In the genomic region with DNA sequence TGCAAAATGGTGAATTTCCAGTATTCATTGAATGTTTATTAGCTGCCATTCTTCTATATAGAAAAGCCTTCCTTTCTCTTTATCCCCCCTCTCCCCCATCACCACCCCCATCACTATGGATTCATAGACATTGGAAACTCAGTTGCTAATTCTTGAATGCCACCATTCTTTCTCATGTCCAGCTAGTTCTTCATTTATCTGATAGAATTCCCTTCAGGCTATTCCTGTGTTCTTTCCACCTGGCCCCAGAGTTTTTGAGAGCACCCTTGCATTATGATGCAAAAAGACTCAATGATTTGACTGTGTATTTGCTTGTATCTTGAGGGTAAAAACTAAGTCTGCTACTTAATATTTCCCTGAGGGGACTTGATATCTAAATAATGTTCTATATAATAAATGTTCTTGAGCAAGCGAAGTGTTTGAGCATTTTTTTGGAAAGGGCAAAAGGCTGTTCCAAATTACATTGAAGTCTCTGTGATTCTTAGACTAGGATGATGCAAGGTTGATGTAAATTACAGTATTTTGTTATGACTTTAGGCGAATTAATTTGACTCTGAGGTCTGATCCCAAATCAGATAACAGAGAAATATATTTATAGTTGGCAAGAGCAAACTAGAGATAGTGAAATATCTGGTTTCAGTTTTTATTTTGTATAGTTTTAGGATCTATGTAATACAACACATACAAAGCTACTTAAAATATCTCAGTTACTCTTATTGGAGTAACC, we compare ENCODE assay signal across 14 cellular contexts. TPM values are rescaled to one million over a fixed set of nuclear protein-coding genes. Genes with fewer than 3 reads are reported as not detected.
DNase-seq lines count a peak whose midpoint lies in the region; ATAC-seq and TF ChIP-seq lines count a peak whose summit lies in the region.
"Had no signal": no experiment of that assay in that cellular context is flagged by ENCODE, and none has a peak within 500 bp of the region (broad histone marks: within the 10 kb centered on the region; RNA-seq: fewer than 3 reads in every experiment).

No MANE protein-coding gene starts in this region.

- peaks cover 10% of the 10 kb centered on the region for H3K36me3 Mint-ChIP-seq in activated CD8-positive, alpha-beta T cell treated with anti-CD3 and anti-CD28 coated beads, Interleukin-2, amount 10 ng/mL, durations not matched to agents 7 days and 5 days (ENCODE audit: low read depth)
- H3K36me3 Mint-ChIP-seq in nephron progenitor cell (ENCODE audit: low read depth): no peaks in the 10 kb centered on the region

- H3K4me1 ChIP-seq in heart left ventricle (peaks cover 0 to 44% (median 6%) of the 10 kb centered on the region in 12 donors), psoas muscle (peaks cover 22% of the 10 kb centered on the region)

- H3K36me3 ChIP-seq in heart left ventricle: no peaks in the 10 kb centered on the region
- H3K36me3 ChIP-seq in psoas muscle (ENCODE audit: insufficient read depth in 1 of 2, low read depth in 1 of 2): no peaks in the 10 kb centered on the region

- H3K4me3 ChIP-seq in heart left ventricle (no peak overlapping the region), psoas muscle (no peak overlapping the region)
- H3K4me3 ChIP-seq: lung had no signal

- peaks cover 76% of the 10 kb centered on the region for H3K4me1 Mint-ChIP-seq in activated CD8-positive, alpha-beta T cell treated with anti-CD3 and anti-CD28 coated beads, Interleukin-2, amount 10 ng/mL, durations not matched to agents 7 days and 5 days (ENCODE audit: low read depth)
- H3K4me1 Mint-ChIP-seq in nephron progenitor cell: no peaks in the 10 kb centered on the region

- 56 to 65% (median 64%) methylated on average over 2 of the region's 2 CpGs for WGBS in heart left ventricle, 4 donors
- 70 to 85% (median 79%) methylated on average over 2 of the region's 2 CpGs for WGBS in psoas muscle, 3 donors

- H3K27ac Mint-ChIP-seq in activated CD8-positive, alpha-beta T cell treated with anti-CD3 and anti-CD28 coated beads, Interleukin-2, amount 10 ng/mL, durations not matched to agents 7 days and 5 days: no peak overlapping the region
- H3K27ac Mint-ChIP-seq in nephron progenitor cell: no peak overlapping the region

- no peak for TF ChIP-seq POLR2A in heart left ventricle (IDR thresholded peaks at IDR 0.05)

- ATAC-seq in heart left ventricle (no peak), psoas muscle (no peak), GM18858 (IDR thresholded peaks at IDR 0.05; ENCODE audit: unreplicated experiment) (no peak)
- ATAC-seq in activated CD8-positive, alpha-beta T cell treated with anti-CD3 and anti-CD28 coated beads, Interleukin-2, amount 10 ng/mL, durations not matched to agents 7 days and 5 days: no peak
- ATAC-seq: Panc1 had no signal

- no peaks in the 10 kb centered on the region for H3K27me3 Mint-ChIP-seq in activated CD8-positive, alpha-beta T cell treated with anti-CD3 and anti-CD28 coated beads, Interleukin-2, amount 10 ng/mL, durations not matched to agents 7 days and 5 days (ENCODE audit: low read depth)
- H3K27me3 Mint-ChIP-seq in nephron progenitor cell (ENCODE audit: low read depth, poor library complexity): peaks cover 5% of the 10 kb centered on the region

- DNase-seq in heart left ventricle (no peak), cardiac septum (ENCODE audit: low spot score) (no peak), NCI-H526 treated with DMSO at 0.1 percent for 48 hours (lab: John Stamatoyannopoulos, UW) (peak; percentile 69), psoas muscle (no peak), EL (no peak), nephron progenitor cell (no peak)
- DNase-seq in activated CD8-positive, alpha-beta T cell treated with anti-CD3 and anti-CD28 coated beads, Interleukin-2, amount 10 ng/mL, durations not matched to agents 7 days and 5 days: peak; percentile 2
- DNase-seq: foreskin melanocyte, MM.1S, NCI-H1930, NCI-H510A treated with DMSO at 0.1 percent for 48 hours had no signal

- intact Hi-C loops in heart left ventricle (cut with DNase I): no loop called here
- intact Hi-C loops in cardiac septum (cut with DNase I): no loop called here
- intact Hi-C loops in psoas muscle (cut with DNase I): no loop called here

- H3K9me3 ChIP-seq in heart left ventricle (no peaks in the 10 kb centered on the region), psoas muscle (no peaks in the 10 kb centered on the region)

- H3K27me3 ChIP-seq in heart left ventricle (no peaks in the 10 kb centered on the region), psoas muscle (ENCODE audit: insufficient read depth in 3 of 3, low read length in 2 of 3) (no peaks in the 10 kb centered on the region)

- CTCF ChIA-PET in activated CD8-positive, alpha-beta T cell treated with anti-CD3 and anti-CD28 coated beads, Interleukin-2, amount 10 ng/mL, durations not matched to agents 7 days and 5 days (lab: Charles Lee): interaction anchor here (1.0 to 2.7 kb wide), 4 partner anchors 15 to 90 kb away, joined by 3 to 10 read pairs (median 4); no protein-coding TSS in a partner anchor

- POLR2A ChIA-PET in activated CD8-positive, alpha-beta T cell treated with anti-CD3 and anti-CD28 coated beads, Interleukin-2, amount 10 ng/mL, durations not matched to agents 7 days and 5 days (lab: Charles Lee): interaction anchor here (0.6 to 1.7 kb wide), 3 partner anchors 9 to 45 kb away, joined by 3 to 6 read pairs (median 3); no protein-coding TSS in a partner anchor

- no peaks in the 10 kb centered on the region for H3K9me3 Mint-ChIP-seq in activated CD8-positive, alpha-beta T cell treated with anti-CD3 and anti-CD28 coated beads, Interleukin-2, amount 10 ng/mL, durations not matched to agents 7 days and 5 days (ENCODE audit: insufficient read depth)
- H3K9me3 Mint-ChIP-seq in nephron progenitor cell: no peaks in the 10 kb centered on the region

- H3K27ac ChIP-seq in heart left ventricle (peak overlapping the region in 7 of 12 donors; percentile 1 to 52 (median 45)), psoas muscle (peak overlapping the region; percentile 81)

- no peak overlapping the region for H3K4me3 Mint-ChIP-seq in activated CD8-positive, alpha-beta T cell treated with anti-CD3 and anti-CD28 coated beads, Interleukin-2, amount 10 ng/mL, durations not matched to agents 7 days and 5 days
- H3K4me3 Mint-ChIP-seq in nephron progenitor cell: no peak overlapping the region

- no peak for TF ChIP-seq CTCF in heart left ventricle (IDR thresholded peaks at IDR 0.05)
- no peak for TF ChIP-seq CTCF in psoas muscle (IDR thresholded peaks at IDR 0.05)
- no peak for TF ChIP-seq CTCF in nephron progenitor cell (IDR thresholded peaks at IDR 0.05)

RNA-seq across cellular contexts. Expression of a gene that starts 18.8 kb away (rescaled TPM):
- total RNA-seq in heart left ventricle (10 to 100 TPM; 17.6 to 54.5 (median 29.5) TPM), cardiac septum (27.3 TPM), psoas muscle (10 to 100 TPM; 25.4 to 35.7 (median 33.1) TPM)
- polyA plus RNA-seq in heart left ventricle (10 to 100 TPM in 1 of 2 donors, 1 to 10 TPM in 1; 4.7 to 12.7 TPM), psoas muscle (10 to 100 TPM in 1 of 3 donors, 1 to 10 TPM in 2; 4.9 to 24.7 (median 8.0) TPM)
- total RNA-seq in activated CD8-positive, alpha-beta T cell treated with anti-CD3 and anti-CD28 coated beads, Interleukin-2, amount 10 ng/mL, durations not matched to agents 7 days and 5 days: 100 to 1,000 TPM; 209 to 243 TPM

Comparison
In these comparisons a context has a peak if more than half of its experiments do, and no peak if none do; other contexts are left out.
1. DNase-seq: peak in NCI-H526 treated with DMSO at 0.1 percent for 48 hours (single experiment) and activated CD8-positive, alpha-beta T cell treated with anti-CD3 and anti-CD28 coated beads, Interleukin-2, amount 10 ng/mL, durations not matched to agents 7 days and 5 days (single experiment); none in heart left ventricle (0 of 5), cardiac septum (single experiment), psoas muscle (0 of 2), EL (single experiment) and nephron progenitor cell (single experiment).